Comparison of ENCODE assay signal across 29 cellular contexts in the genomic region with DNA sequence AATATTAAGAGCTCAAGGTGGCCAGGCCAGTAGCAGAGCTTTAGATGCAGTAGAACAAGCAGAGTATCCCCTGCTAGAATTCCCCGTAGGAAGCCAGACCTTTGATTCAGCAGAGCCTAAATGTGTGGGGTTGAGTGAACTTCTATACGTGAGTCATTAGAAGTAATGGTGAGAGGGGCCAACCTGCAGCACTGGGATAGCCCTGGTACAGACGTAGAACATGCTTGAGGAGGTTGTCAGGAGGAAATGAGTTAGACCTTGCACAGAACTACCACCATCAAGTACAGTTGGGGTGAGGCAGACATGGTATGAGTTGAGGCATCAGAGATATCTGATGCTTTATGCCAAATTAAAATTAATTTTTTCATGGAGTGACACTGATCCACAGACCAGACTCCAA. TPM values are rescaled to one million over a fixed set of nuclear protein-coding genes. Genes with fewer than 3 reads are reported as not detected.
DNase-seq lines count a peak whose midpoint lies in the region; TF ChIP-seq lines count a peak whose summit lies in the region.
"Had no signal": no experiment of that assay in that cellular context is flagged by ENCODE, and none has a peak within 500 bp of the region (broad histone marks: within the 10 kb centered on the region; RNA-seq: fewer than 3 reads in every experiment).

No MANE protein-coding gene starts in this region.

- H3K4me3 ChIP-seq in epithelial cell of esophagus (ENCODE audit: low read length) (no peak overlapping the region), osteoblast (ENCODE audit: insufficient read depth, low read length) (no peak overlapping the region), tibial nerve (no peak overlapping the region)
- H3K4me3 ChIP-seq: esophagus squamous epithelium, gastroesophageal sphincter, thoracic aorta, uterus had no signal

- DNase-seq in EL (peak; percentile 58), NCI-H226 (peak; percentile 60), epithelial cell of esophagus (ENCODE audit: low read depth) (peak; percentile 69), osteoblast (ENCODE audit: insufficient read length, low spot score, missing footprints) (peak; percentile 9), NCI-H1694 (lab: John Stamatoyannopoulos, UW) (no peak), tibial nerve (ENCODE audit: low spot score in 2 of 2) (no peak), endothelial cell (ENCODE audit: low spot score) (no peak), NCI-H2171 treated with DMSO at 0.1 percent for 48 hours (lab: John Stamatoyannopoulos, UW) (no peak)
- DNase-seq: activated CD4-positive, alpha-beta T cell treated with anti-CD3 and anti-CD28 coated beads, Interleukin-2, amount 50 U/mL, for 1 hour; activated gamma-delta T cell treated with Interleukin-2 at 50 U/mL for 16 hours; activated T-cell treated with anti-CD3 and anti-CD28 coated beads, Interleukin-2, amount 50 U/mL, for 4 hours; CD4-positive, alpha-beta memory T cell; DND-41; endodermal cell; esophagus squamous epithelium; hippocampal formation; left colon; NCI-H146; NCI-H82; SIG-M5; T-helper 9 cell; uterus had no signal

- no peak for TF ChIP-seq POLR2A in tibial nerve (IDR thresholded peaks at IDR 0.05)

- no peaks in the 10 kb centered on the region for H4K20me1 ChIP-seq in osteoblast (ENCODE audit: insufficient read depth, low read length)

- H3K4me2 ChIP-seq in osteoblast (ENCODE audit: insufficient read depth, low read length): no peak overlapping the region

- no peak overlapping the region for H2AFZ ChIP-seq in osteoblast (ENCODE audit: low read length)

- H3K4me3 Mint-ChIP-seq in endothelial cell (ENCODE audit: unreplicated experiment): no peak overlapping the region
- H3K4me3 Mint-ChIP-seq: activated T-cell treated with anti-CD3 and anti-CD28 coated beads, Interleukin-2, amount 50 U/mL, for 4 hours; B cell; CD4-positive, alpha-beta memory T cell; central memory CD8-positive, alpha-beta T cell; endodermal cell; natural killer cell treated with Interleukin-12 subunit alpha and Interleukin-12 subunit beta and Interleukin-15 and Interleukin-18, amount 100 ng/mL, for 72 hours; stimulated activated naive CD8-positive, alpha-beta T cell treated with anti-CD3 and anti-CD28 coated beads, Interleukin-15, Interleukin-2, amounts not matched to agents 100 ng/mL and 50 ng/mL, for 24 hours; WTC11 had no signal

- H3K9me3 Mint-ChIP-seq in endothelial cell (ENCODE audit: unreplicated experiment): no peaks in the 10 kb centered on the region
- H3K9me3 Mint-ChIP-seq: activated T-cell treated with anti-CD3 and anti-CD28 coated beads, Interleukin-2, amount 50 U/mL, for 4 hours; central memory CD8-positive, alpha-beta T cell; endodermal cell; natural killer cell treated with Interleukin-12 subunit alpha and Interleukin-12 subunit beta and Interleukin-15 and Interleukin-18, amount 100 ng/mL, for 72 hours; stimulated activated naive CD8-positive, alpha-beta T cell treated with anti-CD3 and anti-CD28 coated beads, Interleukin-15, Interleukin-2, amounts not matched to agents 100 ng/mL and 50 ng/mL, for 24 hours; WTC11 had no signal

- H3K4me1 ChIP-seq in osteoblast (ENCODE audit: insufficient read depth, low read length): peaks cover 51% of the 10 kb centered on the region
- peaks cover 0 to 3% (median 2%) of the 10 kb centered on the region in 4 donors for H3K4me1 ChIP-seq in tibial nerve
- H3K4me1 ChIP-seq: uterus had no signal

- WGBS in tibial nerve, 2 donors: 88 to 90% methylated on average over 3 of the region's 3 CpGs

- no peak for TF ChIP-seq EP300 in tibial nerve (IDR thresholded peaks at IDR 0.05)

- H3K27me3 Mint-ChIP-seq in endothelial cell (ENCODE audit: unreplicated experiment): no peaks in the 10 kb centered on the region
- H3K27me3 Mint-ChIP-seq: B cell; CD4-positive, alpha-beta memory T cell; central memory CD8-positive, alpha-beta T cell; stimulated activated naive CD8-positive, alpha-beta T cell treated with anti-CD3 and anti-CD28 coated beads, Interleukin-15, Interleukin-2, amounts not matched to agents 100 ng/mL and 50 ng/mL, for 24 hours had no signal

- H3K27me3 ChIP-seq in osteoblast (ENCODE audit: insufficient read depth, low read length) (no peaks in the 10 kb centered on the region), tibial nerve (no peaks in the 10 kb centered on the region)
- H3K27me3 ChIP-seq: esophagus squamous epithelium, gastroesophageal sphincter, uterus had no signal

- H3K36me3 ChIP-seq in osteoblast (ENCODE audit: insufficient read depth, low read length): no peaks in the 10 kb centered on the region
- H3K36me3 ChIP-seq in tibial nerve: no peaks in the 10 kb centered on the region
- H3K36me3 ChIP-seq: esophagus squamous epithelium, gastroesophageal sphincter, thoracic aorta, uterus had no signal

- H3K79me2 ChIP-seq in osteoblast (ENCODE audit: insufficient read depth, low read length): no peaks in the 10 kb centered on the region

- no peak for TF ChIP-seq CTCF in epithelial cell of esophagus (IDR thresholded peaks at IDR 0.05; ENCODE audit: insufficient read depth, low read depth, low read length, missing control alignments)
- TF ChIP-seq CTCF in osteoblast (IDR thresholded peaks at IDR 0.05; ENCODE audit: extremely low read depth, low read depth, low read length): no peak
- no peak for TF ChIP-seq CTCF in tibial nerve (IDR thresholded peaks at IDR 0.05)
- TF ChIP-seq CTCF in endothelial cell (IDR thresholded peaks at IDR 0.05; ENCODE audit: unreplicated experiment): no peak

- H3K27ac Mint-ChIP-seq in endothelial cell (ENCODE audit: unreplicated experiment): no peak overlapping the region
- H3K27ac Mint-ChIP-seq: B cell; endodermal cell; stimulated activated naive CD8-positive, alpha-beta T cell treated with anti-CD3 and anti-CD28 coated beads, Interleukin-15, Interleukin-2, amounts not matched to agents 100 ng/mL and 50 ng/mL, for 24 hours; WTC11 had no signal

- H3K9me3 ChIP-seq in osteoblast (ENCODE audit: low read depth, low read length) (no peaks in the 10 kb centered on the region), tibial nerve (no peaks in the 10 kb centered on the region)
- H3K9me3 ChIP-seq: esophagus squamous epithelium, gastroesophageal sphincter, thoracic aorta, uterus had no signal

- no peaks in the 10 kb centered on the region for H3K36me3 Mint-ChIP-seq in endothelial cell (ENCODE audit: low read depth, unreplicated experiment)
- H3K36me3 Mint-ChIP-seq: WTC11 had no signal

- H3K4me1 Mint-ChIP-seq in endothelial cell (ENCODE audit: unreplicated experiment): no peaks in the 10 kb centered on the region
- H3K4me1 Mint-ChIP-seq: endodermal cell, WTC11 had no signal

- H3K27ac ChIP-seq in osteoblast (ENCODE audit: low read depth, low read length): peak overlapping the region; percentile 75
- no peak overlapping the region for H3K27ac ChIP-seq in tibial nerve
- H3K27ac ChIP-seq: gastroesophageal sphincter, uterus had no signal

RNA-seq across cellular contexts. Expression of a gene that starts 42.0 kb away (rescaled TPM):
- total RNA-seq in osteoblast: 4.7 and 5.3 TPM in 2 replicates
- 1 to 10 TPM in 3 of 4 donors, under 1 TPM in 1; 0.44 to 3.1 (median 1.9) TPM for total RNA-seq in tibial nerve
- total RNA-seq in endothelial cell (ENCODE audit: unreplicated experiment): not detected
- total RNA-seq: endodermal cell, WTC11 had no signal

Comparison
In these comparisons a context has a peak if more than half of its experiments do, and no peak if none do; other contexts are left out.
1. DNase-seq: peak in EL (single experiment), NCI-H226 (single experiment), epithelial cell of esophagus (single experiment) and osteoblast (single experiment); none in NCI-H1694 (single experiment), tibial nerve (0 of 2), endothelial cell (single experiment) and NCI-H2171 treated with DMSO at 0.1 percent for 48 hours (single experiment).